In genomic region chr15:90710436-90710835, GRCh38 we compare ENCODE assay signal across 1 cellular context.
TF ChIP-seq lines count a peak whose summit lies in the region.

No MANE protein-coding gene starts in this region.

TF ChIP-seq in K562, 482 proteins besides CTCF, POLR2A, EP300 and RAD21 (continued from another document):
- TF ChIP-seq ZNF449 (CRISPR knock-in tag; IDR thresholded peaks at IDR 0.05) (no peak), NFRKB (IDR thresholded peaks at IDR 0.05; ENCODE audit: low read depth) (no peak), HNRNPK (IDR thresholded peaks at IDR 0.05; ENCODE audit: low read depth, low read length, poor library complexity, severe bottlenecking) (no peak)
